Comparison of ENCODE assay signal across 22 cellular contexts in the genomic region with DNA sequence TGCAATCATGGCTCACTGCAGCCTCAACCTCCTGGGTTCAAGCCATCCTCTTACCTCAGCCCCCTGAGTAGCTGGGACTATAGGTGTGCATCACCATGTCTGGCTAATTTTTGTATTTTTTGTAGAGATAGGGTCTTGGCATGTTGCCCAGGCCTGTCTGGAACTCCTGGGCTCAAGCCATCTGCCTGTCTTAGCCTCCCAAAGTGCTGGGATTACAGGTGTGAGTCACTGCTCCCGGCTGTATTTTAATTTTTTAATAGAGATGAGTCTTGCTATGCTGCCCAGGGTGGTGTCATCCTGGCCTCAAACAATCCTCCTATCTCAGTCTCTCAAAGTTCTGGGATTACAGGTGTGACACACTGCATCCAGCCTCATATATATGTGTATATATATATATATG. TPM values are rescaled to one million over a fixed set of nuclear protein-coding genes. Genes with fewer than 3 reads are reported as not detected.
DNase-seq lines count a peak whose midpoint lies in the region; ATAC-seq and TF ChIP-seq lines count a peak whose summit lies in the region.
"Had no signal": no experiment of that assay in that cellular context is flagged by ENCODE, and none has a peak within 500 bp of the region (broad histone marks: within the 10 kb centered on the region; RNA-seq: fewer than 3 reads in every experiment).

No MANE protein-coding gene starts in this region.

- POLR2A ChIA-PET in CD8-positive, alpha-beta memory T cell (lab: Charles Lee) = no interaction called here

- ATAC-seq in SK-N-SH treated with all-trans-retinoic acid at 6 μM for 48 hours (peak; percentile 62), sciatic nerve (no peak), GM19023 (IDR thresholded peaks at IDR 0.05; ENCODE audit: unreplicated experiment) (no peak)
- ATAC-seq: activated CD8-positive, alpha-beta T cell treated with anti-CD3 and anti-CD28 coated beads, Interleukin-2, amount 10 ng/mL, durations not matched to agents 7 days and 5 days; HepG2; left lobe of liver had no signal

- H3K27me3 ChIP-seq in CD8-positive, alpha-beta memory T cell (ENCODE audit: insufficient read depth, low read length, poor library complexity, severe bottlenecking) = no peaks in the 10 kb centered on the region
- H3K27me3 ChIP-seq: neural progenitor cell had no signal

- H3K36me3 Mint-ChIP-seq in CD8-positive, alpha-beta memory T cell = peaks cover 0 to 11% (median 4%) of the 10 kb centered on the region in 3 donors

- H3K4me1 ChIP-seq in CD8-positive, alpha-beta memory T cell (ENCODE audit: insufficient read depth, low read length) = no peaks in the 10 kb centered on the region
- H3K4me1 ChIP-seq: neural progenitor cell had no signal

- H3K4me3 Mint-ChIP-seq in CD8-positive, alpha-beta memory T cell = no peak overlapping the region
- H3K4me3 Mint-ChIP-seq: activated B cell treated with CpG ODN at 0.5 μM for 24 hours; activated CD8-positive, alpha-beta T cell treated with anti-CD3 and anti-CD28 coated beads, Interleukin-2, amount 10 ng/mL, durations not matched to agents 7 days and 5 days; activated naive CD8-positive, alpha-beta T cell treated with anti-CD3 and anti-CD28 coated beads for 36 hours; dendritic cell treated with granulocyte-macrophage colony-stimulating factor and Interleukin-4, amounts not matched to agents 40 ng/mL and 50 ng/mL, for 4 days; neural progenitor cell had no signal

- no peaks in the 10 kb centered on the region for H3K4me1 Mint-ChIP-seq in CD8-positive, alpha-beta memory T cell
- H3K4me1 Mint-ChIP-seq: activated naive CD8-positive, alpha-beta T cell treated with anti-CD3 and anti-CD28 coated beads for 36 hours; neural progenitor cell had no signal

- no peak overlapping the region for H3K4me3 ChIP-seq in CD8-positive, alpha-beta memory T cell (ENCODE audit: low read length)
- H3K4me3 ChIP-seq: neural progenitor cell had no signal

- peaks cover 0 to 2% of the 10 kb centered on the region in 2 donors for H3K27me3 Mint-ChIP-seq in CD8-positive, alpha-beta memory T cell
- H3K27me3 Mint-ChIP-seq: activated B cell treated with CpG ODN at 0.5 μM for 24 hours; activated naive CD8-positive, alpha-beta T cell treated with anti-CD3 and anti-CD28 coated beads for 36 hours; dendritic cell treated with granulocyte-macrophage colony-stimulating factor and Interleukin-4, amounts not matched to agents 40 ng/mL and 50 ng/mL, for 4 days had no signal

- no peak overlapping the region for H3K27ac ChIP-seq in CD8-positive, alpha-beta memory T cell (ENCODE audit: low read depth, low read length)
- H3K27ac ChIP-seq: neural progenitor cell had no signal

- no peaks in the 10 kb centered on the region for H3K36me3 ChIP-seq in CD8-positive, alpha-beta memory T cell (ENCODE audit: insufficient read depth, low read length)
- H3K36me3 ChIP-seq: neural progenitor cell had no signal

- CTCF ChIA-PET in CD8-positive, alpha-beta memory T cell (lab: Charles Lee) = no interaction called here

- intact Hi-C loops in sciatic nerve (cut with DNase I) = no loop called here

- no peak overlapping the region for H3K27ac Mint-ChIP-seq in CD8-positive, alpha-beta memory T cell
- H3K27ac Mint-ChIP-seq: activated B cell treated with CpG ODN at 0.5 μM for 24 hours; activated CD8-positive, alpha-beta T cell treated with anti-CD3 and anti-CD28 coated beads, Interleukin-2, amount 10 ng/mL, durations not matched to agents 7 days and 5 days; activated naive CD8-positive, alpha-beta T cell treated with anti-CD3 and anti-CD28 coated beads for 36 hours; dendritic cell treated with granulocyte-macrophage colony-stimulating factor and Interleukin-4, amounts not matched to agents 40 ng/mL and 50 ng/mL, for 4 days; neural progenitor cell had no signal

- H3K9me3 ChIP-seq in CD8-positive, alpha-beta memory T cell (ENCODE audit: low read length) = no peaks in the 10 kb centered on the region

- peaks cover 0 to 2% (median 0%) of the 10 kb centered on the region in 5 donors for H3K9me3 Mint-ChIP-seq in CD8-positive, alpha-beta memory T cell
- H3K9me3 Mint-ChIP-seq: activated B cell treated with CpG ODN at 0.5 μM for 24 hours; dendritic cell treated with granulocyte-macrophage colony-stimulating factor and Interleukin-4, amounts not matched to agents 40 ng/mL and 50 ng/mL, for 4 days had no signal

- peak; percentile 51 for DNase-seq in DMS53 (lab: John Stamatoyannopoulos, UW)
- DNase-seq in DMS53 treated with DMSO at 0.1 percent for 48 hours (lab: John Stamatoyannopoulos, UW; ENCODE audit: unreplicated experiment) = no peak
- DNase-seq in NCI-H1105 treated with DMSO at 0.1 percent for 48 hours (lab: John Stamatoyannopoulos, UW) = peak; percentile 19
- peak; percentile 79 for DNase-seq in kidney tubule cell (ENCODE audit: low spot score)
- DNase-seq in sciatic nerve (ENCODE audit: low spot score) = no peak
- no peak for DNase-seq in CD8-positive, alpha-beta memory T cell
- DNase-seq: 8988T; activated B cell treated with CpG ODN at 0.5 μM for 24 hours; activated CD8-positive, alpha-beta T cell treated with anti-CD3 and anti-CD28 coated beads, Interleukin-2, amount 10 ng/mL, durations not matched to agents 7 days and 5 days; activated naive CD8-positive, alpha-beta T cell treated with anti-CD3 and anti-CD28 coated beads for 36 hours; activated T-cell treated with anti-CD3 and anti-CD28 coated beads, Interleukin-2, amount 50 U/mL, for 48 hours; DND-41; GOT3; NCI-H1048; SIG-M5; T-helper 2 cell had no signal

TF ChIP-seq in SK-N-SH treated with all-trans-retinoic acid at 6 μM for 48 hours, 23 proteins besides CTCF, POLR2A, EP300 and RAD21:
- no peak for TF ChIP-seq ZNF8 (CRISPR knock-in tag; IDR thresholded peaks at IDR 0.05)
- TF ChIP-seq BACH2 (CRISPR knock-in tag; IDR thresholded peaks at IDR 0.05; ENCODE audit: borderline replicate concordance) = no peak
- TF ChIP-seq ZNF70 (CRISPR knock-in tag; IDR thresholded peaks at IDR 0.05) = no peak
- TF ChIP-seq, protein P1, sequence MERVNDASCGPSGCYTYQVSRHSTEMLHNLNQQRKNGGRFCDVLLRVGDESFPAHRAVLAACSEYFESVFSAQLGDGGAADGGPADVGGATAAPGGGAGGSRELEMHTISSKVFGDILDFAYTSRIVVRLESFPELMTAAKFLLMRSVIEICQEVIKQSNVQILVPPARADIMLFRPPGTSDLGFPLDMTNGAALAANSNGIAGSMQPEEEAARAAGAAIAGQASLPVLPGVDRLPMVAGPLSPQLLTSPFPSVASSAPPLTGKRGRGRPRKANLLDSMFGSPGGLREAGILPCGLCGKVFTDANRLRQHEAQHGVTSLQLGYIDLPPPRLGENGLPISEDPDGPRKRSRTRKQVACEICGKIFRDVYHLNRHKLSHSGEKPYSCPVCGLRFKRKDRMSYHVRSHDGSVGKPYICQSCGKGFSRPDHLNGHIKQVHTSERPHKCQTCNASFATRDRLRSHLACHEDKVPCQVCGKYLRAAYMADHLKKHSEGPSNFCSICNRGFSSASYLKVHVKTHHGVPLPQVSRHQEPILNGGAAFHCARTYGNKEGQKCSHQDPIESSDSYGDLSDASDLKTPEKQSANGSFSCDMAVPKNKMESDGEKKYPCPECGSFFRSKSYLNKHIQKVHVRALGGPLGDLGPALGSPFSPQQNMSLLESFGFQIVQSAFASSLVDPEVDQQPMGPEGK (CRISPR knock-in tag; IDR thresholded peaks at IDR 0.05; ENCODE audit: borderline replicate concordance) = no peak
- TF ChIP-seq TSHZ2 (CRISPR knock-in tag; IDR thresholded peaks at IDR 0.05) = no peak
- no peak for TF ChIP-seq RARB (CRISPR knock-in tag; IDR thresholded peaks at IDR 0.05)
- TF ChIP-seq, protein P2, sequence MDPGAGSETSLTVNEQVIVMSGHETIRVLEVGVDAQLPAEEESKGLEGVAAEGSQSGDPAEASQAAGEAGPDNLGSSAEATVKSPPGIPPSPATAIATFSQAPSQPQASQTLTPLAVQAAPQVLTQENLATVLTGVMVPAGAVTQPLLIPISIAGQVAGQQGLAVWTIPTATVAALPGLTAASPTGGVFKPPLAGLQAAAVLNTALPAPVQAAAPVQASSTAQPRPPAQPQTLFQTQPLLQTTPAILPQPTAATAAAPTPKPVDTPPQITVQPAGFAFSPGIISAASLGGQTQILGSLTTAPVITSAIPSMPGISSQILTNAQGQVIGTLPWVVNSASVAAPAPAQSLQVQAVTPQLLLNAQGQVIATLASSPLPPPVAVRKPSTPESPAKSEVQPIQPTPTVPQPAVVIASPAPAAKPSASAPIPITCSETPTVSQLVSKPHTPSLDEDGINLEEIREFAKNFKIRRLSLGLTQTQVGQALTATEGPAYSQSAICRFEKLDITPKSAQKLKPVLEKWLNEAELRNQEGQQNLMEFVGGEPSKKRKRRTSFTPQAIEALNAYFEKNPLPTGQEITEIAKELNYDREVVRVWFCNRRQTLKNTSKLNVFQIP (CRISPR knock-in tag; IDR thresholded peaks at IDR 0.05; ENCODE audit: borderline replicate concordance, low read depth) = no peak
- TF ChIP-seq ISL1 (CRISPR knock-in tag; IDR thresholded peaks at IDR 0.05) = peak; percentile 46; the same call in 1 of the 2 replicates
- no peak for TF ChIP-seq OSR1 (CRISPR knock-in tag; IDR thresholded peaks at IDR 0.05)

RNA-seq across cellular contexts. Expression of gene GPRC5A, which starts 31.7 kb away (rescaled TPM):
- total RNA-seq in sciatic nerve = 9.3 TPM
- not detected for total RNA-seq in CD8-positive, alpha-beta memory T cell
- polyA plus RNA-seq in CD8-positive, alpha-beta memory T cell = not detected
- total RNA-seq: activated B cell treated with CpG ODN at 0.5 μM for 24 hours; activated CD8-positive, alpha-beta T cell treated with anti-CD3 and anti-CD28 coated beads, Interleukin-2, amount 10 ng/mL, durations not matched to agents 7 days and 5 days had no signal

RNA-seq across cellular contexts. Expression of gene DDX47, which starts 46.5 kb away (rescaled TPM):
- total RNA-seq in sciatic nerve = 48.6 TPM
- total RNA-seq in CD8-positive, alpha-beta memory T cell = 100 to 1,000 TPM; 105 to 106 TPM
- polyA plus RNA-seq in CD8-positive, alpha-beta memory T cell = 64.5 TPM

Comparison
In these comparisons a context has a peak if more than half of its experiments do, and no peak if none do; other contexts are left out.
1. DNase-seq: peak in DMS53 (single experiment), NCI-H1105 treated with DMSO at 0.1 percent for 48 hours (single experiment) and kidney tubule cell (single experiment); none in DMS53 treated with DMSO at 0.1 percent for 48 hours (single experiment), sciatic nerve (single experiment) and CD8-positive, alpha-beta memory T cell (0 of 5).